15 cellular contexts compared by ENCODE assay signal in genomic region chr2:148568597-148568996, GRCh38.
A peak's percentile ranks its signal among the peaks of the same experiment; 100 is the strongest.
DNase-seq lines count a peak whose midpoint lies in the region; ATAC-seq lines count a peak whose summit lies in the region.
"Had no signal": no experiment of that assay in that cellular context is flagged by ENCODE, and none has a peak within 500 bp of the region (broad histone marks: within the 10 kb centered on the region; RNA-seq: fewer than 3 reads in every experiment).

No MANE protein-coding gene starts in this region.

- no peak overlapping the region for H3K4me3 Mint-ChIP-seq in activated CD8-positive, alpha-beta memory T cell treated with anti-CD3 and anti-CD28 coated beads, Interleukin-2, amount 10 ng/mL, durations not matched to agents 7 days and 5 days
- no peak overlapping the region for H3K4me3 Mint-ChIP-seq in activated T-cell treated with anti-CD3 and anti-CD28 coated beads, Interleukin-2, amount 50 U/mL, for 72 hours
- H3K4me3 Mint-ChIP-seq in naive thymus-derived CD8-positive, alpha-beta T cell: peak overlapping the region in 1 of 10 donors; percentile 3
- H3K4me3 Mint-ChIP-seq: activated T-helper 1 cell treated with anti-CD3 and anti-CD28 coated beads, Interleukin-12 subunit alpha, Interleukin-12 subunit beta, Interleukin-2, Interleukin-4 antibody, amounts not matched to agents 30 ng/mL and 10 ng/mL and 1 ng/mL, durations not matched to agents 14 hours and 24 hours and 36 hours had no signal

- ATAC-seq in activated CD8-positive, alpha-beta memory T cell treated with anti-CD3 and anti-CD28 coated beads, Interleukin-2, amount 10 ng/mL, durations not matched to agents 7 days and 5 days: peak; percentile 82
- ATAC-seq in activated T-cell treated with anti-CD3 and anti-CD28 coated beads, Interleukin-2, amount 50 U/mL, for 72 hours (replicated peaks in 1 of 2): peak; percentile 82 to 88
- ATAC-seq in naive thymus-derived CD8-positive, alpha-beta T cell: peak; percentile 46 to 57
- ATAC-seq in GM21367 (IDR thresholded peaks at IDR 0.05; ENCODE audit: unreplicated experiment) (no peak), GM19351 (IDR thresholded peaks at IDR 0.05; ENCODE audit: unreplicated experiment) (no peak)

- POLR2A ChIA-PET in naive thymus-derived CD8-positive, alpha-beta T cell (lab: Charles Lee): interaction anchor here (1.2 kb wide), 1 partner anchor 9 kb away, joined by 7 read pairs; no protein-coding TSS in a partner anchor

- peaks cover 34% of the 10 kb centered on the region for H3K27me3 Mint-ChIP-seq in activated CD8-positive, alpha-beta memory T cell treated with anti-CD3 and anti-CD28 coated beads, Interleukin-2, amount 10 ng/mL, durations not matched to agents 7 days and 5 days
- peaks cover 14% of the 10 kb centered on the region for H3K27me3 Mint-ChIP-seq in activated T-cell treated with anti-CD3 and anti-CD28 coated beads, Interleukin-2, amount 50 U/mL, for 72 hours (ENCODE audit: low read depth)
- no peaks in the 10 kb centered on the region for H3K27me3 Mint-ChIP-seq in naive thymus-derived CD8-positive, alpha-beta T cell

- H3K27ac Mint-ChIP-seq in activated CD8-positive, alpha-beta memory T cell treated with anti-CD3 and anti-CD28 coated beads, Interleukin-2, amount 10 ng/mL, durations not matched to agents 7 days and 5 days: no peak overlapping the region
- H3K27ac Mint-ChIP-seq in activated T-cell treated with anti-CD3 and anti-CD28 coated beads, Interleukin-2, amount 50 U/mL, for 72 hours: no peak overlapping the region
- H3K27ac Mint-ChIP-seq in naive thymus-derived CD8-positive, alpha-beta T cell: peak overlapping the region in 2 of 10 donors; percentile 21 to 32
- H3K27ac Mint-ChIP-seq: activated T-helper 1 cell treated with anti-CD3 and anti-CD28 coated beads, Interleukin-12 subunit alpha, Interleukin-12 subunit beta, Interleukin-2, Interleukin-4 antibody, amounts not matched to agents 30 ng/mL and 10 ng/mL and 1 ng/mL, durations not matched to agents 14 hours and 24 hours and 36 hours had no signal

- H3K9me3 Mint-ChIP-seq in activated CD8-positive, alpha-beta memory T cell treated with anti-CD3 and anti-CD28 coated beads, Interleukin-2, amount 10 ng/mL, durations not matched to agents 7 days and 5 days (ENCODE audit: low read depth): no peaks in the 10 kb centered on the region
- H3K9me3 Mint-ChIP-seq in activated T-cell treated with anti-CD3 and anti-CD28 coated beads, Interleukin-2, amount 50 U/mL, for 72 hours: peaks cover 0 to 3% of the 10 kb centered on the region in 2 donors
- no peaks in the 10 kb centered on the region for H3K9me3 Mint-ChIP-seq in naive thymus-derived CD8-positive, alpha-beta T cell
- H3K9me3 Mint-ChIP-seq: activated T-helper 1 cell treated with anti-CD3 and anti-CD28 coated beads, Interleukin-12 subunit alpha, Interleukin-12 subunit beta, Interleukin-2, Interleukin-4 antibody, amounts not matched to agents 30 ng/mL and 10 ng/mL and 1 ng/mL, durations not matched to agents 14 hours and 24 hours and 36 hours had no signal

- peaks cover 23% of the 10 kb centered on the region for H3K4me1 Mint-ChIP-seq in activated CD8-positive, alpha-beta memory T cell treated with anti-CD3 and anti-CD28 coated beads, Interleukin-2, amount 10 ng/mL, durations not matched to agents 7 days and 5 days
- H3K4me1 Mint-ChIP-seq in activated T-cell treated with anti-CD3 and anti-CD28 coated beads, Interleukin-2, amount 50 U/mL, for 72 hours (ENCODE audit: low read depth): peaks cover 29% of the 10 kb centered on the region
- peaks cover 0 to 13% (median 10%) of the 10 kb centered on the region in 4 donors for H3K4me1 Mint-ChIP-seq in naive thymus-derived CD8-positive, alpha-beta T cell

- CTCF ChIA-PET in activated CD8-positive, alpha-beta memory T cell treated with anti-CD3 and anti-CD28 coated beads, Interleukin-2, amount 10 ng/mL, durations not matched to agents 7 days and 5 days (lab: Charles Lee): no interaction called here

- no peaks in the 10 kb centered on the region for H3K36me3 Mint-ChIP-seq in activated CD8-positive, alpha-beta memory T cell treated with anti-CD3 and anti-CD28 coated beads, Interleukin-2, amount 10 ng/mL, durations not matched to agents 7 days and 5 days
- H3K36me3 Mint-ChIP-seq in activated T-cell treated with anti-CD3 and anti-CD28 coated beads, Interleukin-2, amount 50 U/mL, for 72 hours (ENCODE audit: insufficient read depth in 2 of 2): no peaks in the 10 kb centered on the region
- H3K36me3 Mint-ChIP-seq in naive thymus-derived CD8-positive, alpha-beta T cell: no peaks in the 10 kb centered on the region

- DNase-seq in activated CD8-positive, alpha-beta memory T cell treated with anti-CD3 and anti-CD28 coated beads, Interleukin-2, amount 10 ng/mL, durations not matched to agents 7 days and 5 days: peak; percentile 52
- DNase-seq in activated CD8-positive, alpha-beta memory T cell treated with anti-CD3 and anti-CD28 coated beads for 24 hours: no peak
- DNase-seq in Daoy (ENCODE audit: low read depth) (peak; percentile 29), DMS53 (lab: John Stamatoyannopoulos, UW) (no peak)
- peak in 1 of 2 donors; percentile 56 for DNase-seq in activated T-cell treated with anti-CD3 and anti-CD28 coated beads, Interleukin-2, amount 50 U/mL, for 72 hours
- peak in 2 of 10 donors; percentile 21 to 26 for DNase-seq in naive thymus-derived CD8-positive, alpha-beta T cell
- DNase-seq: C1 segment of cervical spinal cord, DMS 273 treated with DMSO at 0.1 percent for 48 hours, GF-D8, NCI-H146, NCI-H2171, NCI-H526 had no signal

Comparison
In these comparisons a context has a peak if more than half of its experiments do, and no peak if none do; other contexts are left out.
1. DNase-seq: peak in activated CD8-positive, alpha-beta memory T cell treated with anti-CD3 and anti-CD28 coated beads, Interleukin-2, amount 10 ng/mL, durations not matched to agents 7 days and 5 days (single experiment) and Daoy (single experiment); none in activated CD8-positive, alpha-beta memory T cell treated with anti-CD3 and anti-CD28 coated beads for 24 hours (single experiment) and DMS53 (single experiment).
2. ATAC-seq: peak in activated CD8-positive, alpha-beta memory T cell treated with anti-CD3 and anti-CD28 coated beads, Interleukin-2, amount 10 ng/mL, durations not matched to agents 7 days and 5 days (single experiment), activated T-cell treated with anti-CD3 and anti-CD28 coated beads, Interleukin-2, amount 50 U/mL, for 72 hours (2 of 2) and naive thymus-derived CD8-positive, alpha-beta T cell (2 of 2); none in GM21367 (single experiment) and GM19351 (single experiment).